9 cellular contexts compared by ENCODE assay signal in genomic region chr17:47948706-47949196, GRCh38. TPM values are rescaled to one million over a fixed set of nuclear protein-coding genes. Genes with fewer than 3 reads are reported as not detected.
DNase-seq lines count a peak whose midpoint lies in the region; ATAC-seq and TF ChIP-seq lines count a peak whose summit lies in the region.
"Had no signal": no experiment of that assay in that cellular context is flagged by ENCODE, and none has a peak within 500 bp of the region (broad histone marks: within the 10 kb centered on the region; RNA-seq: fewer than 3 reads in every experiment).

No MANE protein-coding gene starts in this region.

- H3K9me3 ChIP-seq in PC-3 (ENCODE audit: low read length) (no peaks in the 10 kb centered on the region), neural progenitor cell (ENCODE audit: low read depth) (no peaks in the 10 kb centered on the region)
- H3K9me3 ChIP-seq: vagina had no signal

- H3K9me2 ChIP-seq in PC-3 (replicated peaks; ENCODE audit: low read length), result no peaks in the 10 kb centered on the region

- TF ChIP-seq CTCF in PC-3 (conservative IDR thresholded peaks at IDR 0.05; ENCODE audit: low read depth, low read length) (no peak), dorsolateral prefrontal cortex (IDR thresholded peaks at IDR 0.05 in 54 of 56, conservative IDR thresholded peaks at IDR 0.05 in 2 of 56; ENCODE audit: low read depth in 1 of 56, partially characterized antibody in 56 of 56) (no peak), neural progenitor cell (IDR thresholded peaks at IDR 0.05) (no peak)

- H3K4me3 ChIP-seq in PC-3 (ENCODE audit: low read length) (peak overlapping the region; percentile 6; the same call in 1 of the 2 replicates), dorsolateral prefrontal cortex (peak overlapping the region in 9 of 59 donors; percentile 35 to 61 (median 58)), neural progenitor cell (no peak overlapping the region)

- DNase-seq in DMS53 (lab: John Stamatoyannopoulos, UW) (peak; percentile 96), PC-3 (peak; percentile 96), dorsolateral prefrontal cortex (peak in 1 of 10 donors; percentile 71), neural progenitor cell (ENCODE audit: low spot score) (no peak), globus pallidus (ENCODE audit: low spot score) (no peak), NCI-H345 treated with DMSO at 0.1 percent for 48 hours (lab: John Stamatoyannopoulos, UW; ENCODE audit: unreplicated experiment) (no peak), DMS79 treated with DMSO at 0.1 percent for 48 hours (lab: John Stamatoyannopoulos, UW) (no peak)

- H3K36me3 Mint-ChIP-seq in neural progenitor cell, result no peaks in the 10 kb centered on the region

- H2AFZ ChIP-seq in PC-3 (ENCODE audit: low read length), result no peak overlapping the region
- H2AFZ ChIP-seq in neural progenitor cell (replicated peaks), result no peak overlapping the region

- H3K4me2 ChIP-seq in PC-3 (ENCODE audit: low read length) (peak overlapping the region; percentile 78), neural progenitor cell (no peak overlapping the region)

- H3K4me1 ChIP-seq in PC-3 (ENCODE audit: insufficient read depth, low read length) (peaks cover 34% of the 10 kb centered on the region), neural progenitor cell (peaks cover 5% of the 10 kb centered on the region)

- H3K4me1 Mint-ChIP-seq in neural progenitor cell, result peaks cover 11% of the 10 kb centered on the region

- BruUV-seq in PC-3 (replicated peaks; lab: Mats Ljungman, UMichigan), result no TSS peak

- peak; percentile 83 for ATAC-seq in PC-3
- ATAC-seq in HG02840 (IDR thresholded peaks at IDR 0.05; ENCODE audit: low FRiP score, unreplicated experiment), result no peak

- H3K27me3 ChIP-seq in PC-3 (ENCODE audit: low read length), result no peaks in the 10 kb centered on the region
- H3K27me3 ChIP-seq in dorsolateral prefrontal cortex, result no peaks in the 10 kb centered on the region
- peaks cover 5% of the 10 kb centered on the region for H3K27me3 ChIP-seq in neural progenitor cell
- H3K27me3 ChIP-seq: vagina had no signal

- intact Hi-C loops in PC-3 (cut with micrococcal nuclease) (loop anchor here (1.0 to 2.0 kb wide), 4 partner anchors 22 to 108 kb away; partner anchors contain the start of gene SCRN2), dorsolateral prefrontal cortex (cut with DNase I) (loop anchor here in 1 of 2 donors (2.0 kb wide), 1 partner anchor 70 kb away; no protein-coding TSS in a partner anchor)

- H3K36me3 ChIP-seq in PC-3 (ENCODE audit: low read depth, low read length) (peaks cover 11% of the 10 kb centered on the region), neural progenitor cell (no peaks in the 10 kb centered on the region)

- H3F3A ChIP-seq in PC-3 (ENCODE audit: low read length, unreplicated experiment), result peaks cover 7% of the 10 kb centered on the region
- no peaks in the 10 kb centered on the region for H3F3A ChIP-seq in neural progenitor cell (ENCODE audit: low read depth)

- H3K79me2 ChIP-seq in PC-3 (ENCODE audit: low read length) (peaks cover 6% of the 10 kb centered on the region), neural progenitor cell (ENCODE audit: low read depth) (no peaks in the 10 kb centered on the region)

- H3K9ac ChIP-seq in PC-3 (ENCODE audit: low read length), result peak overlapping the region; percentile 82
- H3K9ac ChIP-seq in neural progenitor cell, result no peak overlapping the region

- H4K20me1 ChIP-seq in PC-3 (ENCODE audit: low read length), result no peaks in the 10 kb centered on the region
- no peaks in the 10 kb centered on the region for H4K20me1 ChIP-seq in neural progenitor cell (ENCODE audit: low read depth)

- CTCF ChIA-PET in PC-3 (lab: Charles Lee), result interaction anchor here (0.5 to 3.4 kb wide), 10 partner anchors 7 to 299 kb away, joined by 3 to 60 read pairs (median 4); partner anchors contain the start of genes CDK5RAP3, KPNB1, PNPO and PRR15L

- POLR2A ChIA-PET in PC-3 (lab: Charles Lee; ENCODE audit: unreplicated experiment), result interaction anchor here (0.6 to 3.3 kb wide), 6 partner anchors 8 to 74 kb away, joined by 3 to 30 read pairs (median 4); partner anchors contain the start of gene CDK5RAP3

- H3K27ac ChIP-seq in PC-3 (ENCODE audit: low read length) (peak overlapping the region; percentile 96), dorsolateral prefrontal cortex (peak overlapping the region in 36 of 59 donors; percentile 15 to 82 (median 52)), neural progenitor cell (no peak overlapping the region)

- H3K27ac Mint-ChIP-seq in neural progenitor cell, result peak overlapping the region; percentile 20

- H3K9me3 Mint-ChIP-seq in neural progenitor cell, result no peaks in the 10 kb centered on the region

- H3K27me3 Mint-ChIP-seq in neural progenitor cell (ENCODE audit: insufficient read depth, low read depth), result peaks cover 2% of the 10 kb centered on the region

- peak overlapping the region; percentile 45 for H3K4me3 Mint-ChIP-seq in neural progenitor cell

RNA-seq across cellular contexts. Expression of gene PNPO, which starts 7.4 kb away (rescaled TPM):
- total RNA-seq in PC-3 (2014; rRNA removed) (49.8 and 57.5 TPM in 2 replicates), dorsolateral prefrontal cortex (10 to 100 TPM; 30.2 to 62.6 (median 43.4) TPM), neural progenitor cell (ENCODE audit: low replicate concordance) (8.0 and 9.1 TPM in 2 replicates)

RNA-seq across cellular contexts. Expression of gene PRR15L, which starts 8.9 kb away (rescaled TPM):
- total RNA-seq in PC-3 (2014; rRNA removed) (3.8 and 6.0 TPM in 2 replicates), dorsolateral prefrontal cortex (under 1 TPM in 1 of 120 experiments, not detected in 119; 0.33 TPM), neural progenitor cell (ENCODE audit: low replicate concordance) (not detected in 2 replicates)

RNA-seq across cellular contexts. Expression of gene CDK5RAP3, which starts 22.2 kb away (rescaled TPM):
- 193 and 209 TPM in 2 replicates for total RNA-seq in PC-3 (2014; rRNA removed)
- total RNA-seq in dorsolateral prefrontal cortex, result 100 to 1,000 TPM in 119 of 120 experiments, 10 to 100 TPM in 1; 99.4 to 256 (median 180) TPM
- total RNA-seq in neural progenitor cell (ENCODE audit: low replicate concordance), result 104 and 168 TPM in 2 replicates

RNA-seq across cellular contexts. Expression of gene SP2, which starts 52.7 kb away (rescaled TPM):
- total RNA-seq in PC-3 (2014; rRNA removed) (3.9 and 6.5 TPM in 2 replicates), dorsolateral prefrontal cortex (10 to 100 TPM; 11.5 to 27.4 (median 17.6) TPM), neural progenitor cell (ENCODE audit: low replicate concordance) (1.6 and 2.3 TPM in 2 replicates)

Comparison
In these comparisons a context has a peak if more than half of its experiments do, and no peak if none do; other contexts are left out.
1. DNase-seq: peak in DMS53 (single experiment) and PC-3 (single experiment); none in neural progenitor cell (single experiment), globus pallidus (single experiment), NCI-H345 treated with DMSO at 0.1 percent for 48 hours (single experiment) and DMS79 treated with DMSO at 0.1 percent for 48 hours (single experiment).